18 cellular contexts compared by ENCODE assay signal in genomic region chr18:54812885-54813284, GRCh38. TPM values are rescaled to one million over a fixed set of nuclear protein-coding genes. Genes with fewer than 3 reads are reported as not detected.
DNase-seq lines count a peak whose midpoint lies in the region; ATAC-seq and TF ChIP-seq lines count a peak whose summit lies in the region.
"Had no signal": no experiment of that assay in that cellular context is flagged by ENCODE, and none has a peak within 500 bp of the region (broad histone marks: within the 10 kb centered on the region; RNA-seq: fewer than 3 reads in every experiment).

No MANE protein-coding gene starts in this region.

- H3K79me2 ChIP-seq in Loucy (ENCODE audit: insufficient read depth, low read length): no peaks in the 10 kb centered on the region

- POLR2A ChIA-PET in activated CD4-positive, alpha-beta T cell treated with anti-CD3 and anti-CD28 coated beads for 36 hours (lab: Charles Lee): no interaction called here
- POLR2A ChIA-PET in naive thymus-derived CD4-positive, alpha-beta T cell (lab: Charles Lee): no interaction called here

- peaks cover 34% of the 10 kb centered on the region for H3K4me1 ChIP-seq in Loucy (ENCODE audit: insufficient read depth, low read length, poor library complexity, severe bottlenecking)
- peaks cover 0 to 3% of the 10 kb centered on the region in 2 donors for H3K4me1 ChIP-seq in naive thymus-derived CD4-positive, alpha-beta T cell (ENCODE audit: control insufficient read depth in 2 of 2, insufficient read depth in 2 of 2, low read length in 2 of 2)
- H3K4me1 ChIP-seq: left lung, spleen had no signal

- H3K9me2 ChIP-seq in Loucy (replicated peaks; ENCODE audit: low read depth, low read length): no peaks in the 10 kb centered on the region

- H3K27me3 Mint-ChIP-seq in activated CD4-positive, alpha-beta T cell treated with anti-CD3 and anti-CD28 coated beads for 36 hours: peaks cover 6% of the 10 kb centered on the region
- peaks cover 0 to 41% (median 8%) of the 10 kb centered on the region in 5 donors for H3K27me3 Mint-ChIP-seq in naive thymus-derived CD4-positive, alpha-beta T cell
- H3K27me3 Mint-ChIP-seq: activated naive CD4-positive, alpha-beta T cell treated with anti-CD3 and anti-CD28 coated beads, Interleukin-2, amount 50 U/mL, for 24 hours had no signal

- no peaks in the 10 kb centered on the region for H3K27me3 ChIP-seq in Loucy (ENCODE audit: insufficient read depth, low read length, poor library complexity, severe bottlenecking)
- no peaks in the 10 kb centered on the region for H3K27me3 ChIP-seq in naive thymus-derived CD4-positive, alpha-beta T cell (ENCODE audit: control insufficient read depth in 2 of 2, insufficient read depth in 2 of 2, low read length in 2 of 2)
- H3K27me3 ChIP-seq: left lung, spleen had no signal

- no peaks in the 10 kb centered on the region for H3K9me3 Mint-ChIP-seq in activated CD4-positive, alpha-beta T cell treated with anti-CD3 and anti-CD28 coated beads for 36 hours (ENCODE audit: low read depth)
- peaks cover 0 to under 1% (median 0%) of the 10 kb centered on the region in 11 donors for H3K9me3 Mint-ChIP-seq in naive thymus-derived CD4-positive, alpha-beta T cell
- H3K9me3 Mint-ChIP-seq: activated naive CD4-positive, alpha-beta T cell treated with anti-CD3 and anti-CD28 coated beads, Interleukin-2, amount 50 U/mL, for 24 hours had no signal

- peak overlapping the region; percentile 35 for H3K4me2 ChIP-seq in Loucy (ENCODE audit: low read depth, low read length, poor library complexity, severe bottlenecking)

- no peaks in the 10 kb centered on the region for H4K20me1 ChIP-seq in Loucy (ENCODE audit: insufficient read depth, low read length, poor library complexity, severe bottlenecking)

- ATAC-seq in activated CD4-positive, alpha-beta T cell treated with anti-CD3 and anti-CD28 coated beads for 36 hours: peak; percentile 33
- ATAC-seq in HG02610 (IDR thresholded peaks at IDR 0.05; ENCODE audit: unreplicated experiment): peak; percentile 79
- peak; percentile 79 for ATAC-seq in naive thymus-derived CD4-positive, alpha-beta T cell
- no peak for ATAC-seq in HG02763 (IDR thresholded peaks at IDR 0.05; ENCODE audit: unreplicated experiment)
- ATAC-seq in GM18511 (IDR thresholded peaks at IDR 0.05; ENCODE audit: unreplicated experiment): no peak
- ATAC-seq: left lung had no signal

- no peak overlapping the region for H2AFZ ChIP-seq in Loucy (ENCODE audit: low read length)

- no peaks in the 10 kb centered on the region for H3K36me3 Mint-ChIP-seq in activated CD4-positive, alpha-beta T cell treated with anti-CD3 and anti-CD28 coated beads for 36 hours (ENCODE audit: low read depth)
- H3K36me3 Mint-ChIP-seq in naive thymus-derived CD4-positive, alpha-beta T cell: no peaks in the 10 kb centered on the region
- H3K36me3 Mint-ChIP-seq: activated naive CD4-positive, alpha-beta T cell treated with anti-CD3 and anti-CD28 coated beads, Interleukin-2, amount 50 U/mL, for 24 hours had no signal

- TF ChIP-seq CTCF in Loucy (conservative IDR thresholded peaks at IDR 0.05; ENCODE audit: low read length): no peak

- H3K9ac ChIP-seq in Loucy (ENCODE audit: low read depth, low read length, poor library complexity, severe bottlenecking): no peak overlapping the region

- intact Hi-C loops in activated CD4-positive, alpha-beta T cell treated with anti-CD3 and anti-CD28 coated beads for 36 hours (cut with DNase I, micrococcal nuclease): no loop called here
- intact Hi-C loops in naive thymus-derived CD4-positive, alpha-beta T cell (cut with micrococcal nuclease): loop anchor here (5.0 kb wide), 2 partner anchors 34 to 134 kb away; no protein-coding TSS in a partner anchor

- no peaks in the 10 kb centered on the region for H3F3A ChIP-seq in Loucy (ENCODE audit: low read depth)

- peak; percentile 29 for DNase-seq in activated CD4-positive, alpha-beta T cell treated with anti-CD3 and anti-CD28 coated beads for 36 hours
- DNase-seq in activated CD4-positive, alpha-beta T cell treated with anti-CD3 and anti-CD28 coated beads, Interleukin-2, amount 50 U/mL, for 48 hours: no peak
- no peak for DNase-seq in naive thymus-derived CD4-positive, alpha-beta T cell
- DNase-seq in substantia nigra (lab: John Stamatoyannopoulos, UW): no peak
- DNase-seq: activated CD4-positive, alpha-beta T cell treated with anti-CD3 and anti-CD28 coated beads, Interleukin-2, amount 50 U/mL, for 1 hour; C1 segment of cervical spinal cord; DMS53; effector memory CD4-positive, alpha-beta T cell; left lung; NCI-H1092; spleen; T-helper 9 cell had no signal

- peaks cover 11% of the 10 kb centered on the region for H3K4me1 Mint-ChIP-seq in activated CD4-positive, alpha-beta T cell treated with anti-CD3 and anti-CD28 coated beads for 36 hours
- H3K4me1 Mint-ChIP-seq in naive thymus-derived CD4-positive, alpha-beta T cell: peaks cover 3 to 22% (median 9%) of the 10 kb centered on the region in 7 donors

- CTCF ChIA-PET in activated CD4-positive, alpha-beta T cell treated with anti-CD3 and anti-CD28 coated beads for 36 hours (lab: Charles Lee): no interaction called here
- CTCF ChIA-PET in naive thymus-derived CD4-positive, alpha-beta T cell (lab: Charles Lee): no interaction called here

- no peaks in the 10 kb centered on the region for H3K36me3 ChIP-seq in Loucy (ENCODE audit: insufficient read depth, low read length)
- H3K36me3 ChIP-seq in naive thymus-derived CD4-positive, alpha-beta T cell (ENCODE audit: control insufficient read depth in 2 of 3, insufficient read depth in 3 of 3, low read length in 3 of 3): no peaks in the 10 kb centered on the region
- H3K36me3 ChIP-seq: left lung, spleen had no signal

- no peak overlapping the region for H3K4me3 Mint-ChIP-seq in activated CD4-positive, alpha-beta T cell treated with anti-CD3 and anti-CD28 coated beads for 36 hours
- H3K4me3 Mint-ChIP-seq in naive thymus-derived CD4-positive, alpha-beta T cell: peak overlapping the region in 1 of 10 donors; percentile 11
- H3K4me3 Mint-ChIP-seq: activated naive CD4-positive, alpha-beta T cell treated with anti-CD3 and anti-CD28 coated beads, Interleukin-2, amount 50 U/mL, for 24 hours had no signal

- H3K27ac ChIP-seq in naive thymus-derived CD4-positive, alpha-beta T cell (ENCODE audit: low read depth, low read length): no peak overlapping the region
- no peak overlapping the region for H3K27ac ChIP-seq in substantia nigra (ENCODE audit: low read depth, low read length, poor library complexity, severe bottlenecking)
- H3K27ac ChIP-seq: 22Rv1, left lung, spleen had no signal

- no peak overlapping the region for H3K27ac Mint-ChIP-seq in activated CD4-positive, alpha-beta T cell treated with anti-CD3 and anti-CD28 coated beads for 36 hours
- H3K27ac Mint-ChIP-seq in naive thymus-derived CD4-positive, alpha-beta T cell: no peak overlapping the region
- H3K27ac Mint-ChIP-seq: activated naive CD4-positive, alpha-beta T cell treated with anti-CD3 and anti-CD28 coated beads, Interleukin-2, amount 50 U/mL, for 24 hours had no signal

- no peaks in the 10 kb centered on the region for H3K9me3 ChIP-seq in Loucy (ENCODE audit: insufficient read depth, low read depth, low read length)
- no peaks in the 10 kb centered on the region for H3K9me3 ChIP-seq in naive thymus-derived CD4-positive, alpha-beta T cell (ENCODE audit: control insufficient read depth in 2 of 3, low read length in 3 of 3)
- H3K9me3 ChIP-seq: left lung, spleen had no signal

- peak overlapping the region; percentile 1 for H3K4me3 ChIP-seq in Loucy (ENCODE audit: low read length, poor library complexity, severe bottlenecking)
- no peak overlapping the region for H3K4me3 ChIP-seq in naive thymus-derived CD4-positive, alpha-beta T cell (ENCODE audit: low read length)
- H3K4me3 ChIP-seq: left lung, spleen had no signal

RNA-seq across cellular contexts. Expression of gene RAB27B, which starts 15.4 kb away (rescaled TPM):
- total RNA-seq in activated CD4-positive, alpha-beta T cell treated with anti-CD3 and anti-CD28 coated beads for 36 hours: under 1 TPM; 0.35 to 0.53 TPM
- 1 to 10 TPM; 1.3 to 6.4 (median 1.6) TPM for total RNA-seq in naive thymus-derived CD4-positive, alpha-beta T cell
- 1 to 10 TPM in 1 of 2 donors, under 1 TPM in 1; 0.77 to 1.3 TPM for polyA plus RNA-seq in naive thymus-derived CD4-positive, alpha-beta T cell

Comparison
In these comparisons a context has a peak if more than half of its experiments do, and no peak if none do; other contexts are left out.
1. ATAC-seq: peak in activated CD4-positive, alpha-beta T cell treated with anti-CD3 and anti-CD28 coated beads for 36 hours (single experiment), HG02610 (single experiment) and naive thymus-derived CD4-positive, alpha-beta T cell (single experiment); none in HG02763 (single experiment) and GM18511 (single experiment).
2. intact Hi-C loops: an anchor here in naive thymus-derived CD4-positive, alpha-beta T cell (5.0 kb wide); none called in activated CD4-positive, alpha-beta T cell treated with anti-CD3 and anti-CD28 coated beads for 36 hours.